In the genomic region with DNA sequence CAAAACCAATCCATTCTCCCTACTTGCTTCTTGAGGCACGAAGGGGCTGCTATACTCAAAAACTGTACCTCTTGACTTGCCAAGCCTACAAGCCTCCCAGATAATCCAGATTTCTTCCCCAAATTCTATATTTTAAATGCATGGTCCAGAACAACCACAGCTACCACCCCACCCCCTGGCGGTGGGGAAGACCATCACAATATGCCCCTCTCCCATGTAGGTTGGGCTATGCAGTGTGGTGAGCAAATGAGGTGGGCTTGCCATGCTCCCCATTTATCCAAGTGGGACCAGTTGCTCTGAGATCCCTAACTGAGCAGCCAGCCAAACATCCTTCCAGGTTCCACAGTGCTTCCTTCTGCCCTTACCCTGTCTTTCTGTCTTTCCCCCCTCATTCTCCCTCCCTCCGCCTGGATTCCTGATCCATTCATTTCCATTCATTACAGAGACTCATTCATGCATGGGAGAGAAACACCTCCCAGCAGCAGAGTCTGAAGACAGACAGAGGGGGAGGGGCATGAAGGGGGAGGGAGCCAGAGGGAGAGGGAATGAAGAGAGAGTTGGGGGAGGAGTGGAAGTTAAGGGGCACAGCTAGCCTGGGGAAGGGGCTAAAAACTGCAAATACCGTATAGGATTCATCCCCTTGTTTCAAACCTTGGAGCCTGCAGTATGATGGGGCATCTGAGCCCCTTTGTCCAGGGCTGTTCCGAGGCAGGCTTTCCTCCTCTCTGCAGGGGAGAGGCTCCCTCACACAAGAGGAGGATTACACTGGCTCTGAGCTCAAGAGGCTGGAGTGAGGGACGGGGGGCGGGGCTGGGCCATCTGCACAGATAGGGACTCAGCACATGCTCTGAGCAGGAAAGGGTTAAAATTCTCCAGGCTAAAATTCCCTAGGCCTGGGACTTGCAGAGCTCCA, we compare ENCODE assay signal across 7 cellular contexts. TPM values are rescaled to one million over a fixed set of nuclear protein-coding genes. Genes with fewer than 3 reads are reported as not detected.
A peak's percentile ranks its signal among the peaks of the same experiment; 100 is the strongest.
DNase-seq lines count a peak whose midpoint lies in the region; ATAC-seq and TF ChIP-seq lines count a peak whose summit lies in the region.
"Had no signal": no experiment of that assay in that cellular context is flagged by ENCODE, and none has a peak within 500 bp of the region (broad histone marks: within the 10 kb centered on the region; RNA-seq: fewer than 3 reads in every experiment).

No MANE protein-coding gene starts in this region.

- H3K23ac ChIP-seq in neuronal stem cell (ENCODE audit: low read depth, low read length, poor library complexity) = no peak overlapping the region

- WGBS in neuronal stem cell (ENCODE audit: extremely low coverage in 2 of 2, insufficient read length in 2 of 2, insufficient replicate concordance in 1 of 2), 2 donors = no CpG with 5 or more reads among the region's 7 CpGs

- peak overlapping the region; percentile 89 for H3K9ac ChIP-seq in neuronal stem cell (ENCODE audit: low read depth, low read length, poor library complexity)

- in situ Hi-C loops in astrocyte of the spinal cord (cut with HindIII; ENCODE audit: low sequenced_read_pairs) = no loop called here

- H2AFZ ChIP-seq in neuronal stem cell (ENCODE audit: low read length) = peak overlapping the region; percentile 58

- peak overlapping the region; percentile 83 for H2BK120ac ChIP-seq in neuronal stem cell (ENCODE audit: low read depth, low read length)

- H3K18ac ChIP-seq in neuronal stem cell (ENCODE audit: low read length) = peak overlapping the region; percentile 98

- H4K8ac ChIP-seq in neuronal stem cell (ENCODE audit: low read depth, low read length) = no peak overlapping the region

- H2BK12ac ChIP-seq in neuronal stem cell (ENCODE audit: low read length) = no peak overlapping the region

- H3K79me1 ChIP-seq in neuronal stem cell (ENCODE audit: low read depth, low read length) = peaks cover 11% of the 10 kb centered on the region

- H3K4me2 ChIP-seq in neuronal stem cell (ENCODE audit: insufficient read depth, low read length, poor library complexity, severe bottlenecking) = peak overlapping the region; percentile 58

- peak overlapping the region; percentile 82 for H2BK5ac ChIP-seq in neuronal stem cell (ENCODE audit: low read length)

- peak overlapping the region; percentile 99 for H3K27ac ChIP-seq in neuronal stem cell (replicated peaks; ENCODE audit: low read length)

- peaks cover 39 to 49% of the 10 kb centered on the region in 2 donors for H3K36me3 ChIP-seq in neuronal stem cell (replicated peaks in 1 of 2; ENCODE audit: control insufficient read depth in 2 of 2, insufficient read depth in 2 of 2, low read length in 2 of 2)

- peak; percentile 52 for DNase-seq in NCI-H1092 (lab: John Stamatoyannopoulos, UW)
- no peak for DNase-seq in astrocyte of the spinal cord (ENCODE audit: low read depth, low spot score)
- DNase-seq in neuronal stem cell (ENCODE audit: low spot score) = peak; percentile 95
- no peak for DNase-seq in NK-92 (lab: John Stamatoyannopoulos, UW; ENCODE audit: unreplicated experiment)
- DNase-seq in KG1 (lab: John Stamatoyannopoulos, UW) = no peak

- no peak overlapping the region for H3K4ac ChIP-seq in neuronal stem cell (ENCODE audit: low read length)

- no peak overlapping the region for H3K14ac ChIP-seq in neuronal stem cell (ENCODE audit: low read length)

- no peak for ATAC-seq in GM18907 (IDR thresholded peaks at IDR 0.05; ENCODE audit: unreplicated experiment)

- no peak overlapping the region for H4K91ac ChIP-seq in neuronal stem cell (ENCODE audit: low read depth, low read length, poor library complexity)

- peaks cover 28 to 39% of the 10 kb centered on the region in 2 donors for H3K4me1 ChIP-seq in neuronal stem cell (ENCODE audit: control insufficient read depth in 2 of 2, insufficient read depth in 1 of 2, low read depth in 1 of 2, low read length in 2 of 2)

- peak overlapping the region; percentile 88 for H2BK15ac ChIP-seq in neuronal stem cell (ENCODE audit: low read length)

- no peak overlapping the region for H3K4me3 ChIP-seq in astrocyte of the spinal cord (ENCODE audit: low read depth, low read length)
- H3K4me3 ChIP-seq in neuronal stem cell (ENCODE audit: low read length in 2 of 2) = peak overlapping the region; percentile 43 to 74
- H3K4me3 ChIP-seq: adrenal gland had no signal

- no peaks in the 10 kb centered on the region for H3K9me3 ChIP-seq in neuronal stem cell (replicated peaks in 1 of 2; ENCODE audit: control insufficient read depth in 2 of 2, insufficient read depth in 1 of 2, low read depth in 1 of 2, low read length in 2 of 2)
- H3K9me3 ChIP-seq: adrenal gland had no signal

- H3K27me3 ChIP-seq in neuronal stem cell (ENCODE audit: control insufficient read depth in 3 of 3, insufficient read depth in 3 of 3, low read depth in 1 of 3, low read length in 3 of 3) = no peaks in the 10 kb centered on the region
- H3K27me3 ChIP-seq: adrenal gland had no signal

- peak; percentile 46 for TF ChIP-seq CTCF in astrocyte of the spinal cord (IDR thresholded peaks at IDR 0.05; ENCODE audit: low read depth, low read length)

- peak overlapping the region; percentile 98 for H2AK5ac ChIP-seq in neuronal stem cell (ENCODE audit: low read depth, low read length)

RNA-seq across cellular contexts. Expression of a gene that starts 4.4 kb away (rescaled TPM):
- polyA plus RNA-seq in neuronal stem cell (2013, experiment 1 of 2) = 197 TPM
- 195 TPM for polyA plus RNA-seq in neuronal stem cell (2013, experiment 2 of 2)

RNA-seq across cellular contexts. Expression of a gene that starts 6.8 kb away (rescaled TPM):
- 2.3 TPM for polyA plus RNA-seq in neuronal stem cell (2013, experiment 1 of 2)
- polyA plus RNA-seq in neuronal stem cell (2013, experiment 2 of 2) = 2.2 TPM

RNA-seq across cellular contexts. Expression of a gene that starts 23.9 kb away (rescaled TPM):
- 34.7 TPM for polyA plus RNA-seq in neuronal stem cell (2013, experiment 1 of 2)
- polyA plus RNA-seq in neuronal stem cell (2013, experiment 2 of 2) = 34.1 TPM

RNA-seq across cellular contexts. Expression of a gene that starts 36.4 kb away (rescaled TPM):
- polyA plus RNA-seq in neuronal stem cell (2013, experiment 1 of 2) = not detected
- polyA plus RNA-seq in neuronal stem cell (2013, experiment 2 of 2) = not detected
- polyA plus RNA-seq: adrenal gland had no signal

RNA-seq across cellular contexts. Expression of a gene that starts 51.9 kb away (rescaled TPM):
- polyA plus RNA-seq in neuronal stem cell (2013, experiment 1 of 2) = not detected
- not detected for polyA plus RNA-seq in neuronal stem cell (2013, experiment 2 of 2)

Comparison
In these comparisons a context has a peak if more than half of its experiments do, and no peak if none do; other contexts are left out.
1. DNase-seq: peak in NCI-H1092 (single experiment) and neuronal stem cell (single experiment); none in astrocyte of the spinal cord (single experiment), NK-92 (single experiment) and KG1 (single experiment).